13 cellular contexts compared by ENCODE assay signal in genomic region chr13:28597641-28598040, GRCh38.
"Had no signal": no experiment of that assay in that cellular context is flagged by ENCODE, and none has a peak within 500 bp of the region (broad histone marks: within the 10 kb centered on the region; RNA-seq: fewer than 3 reads in every experiment).

No MANE protein-coding gene starts in this region.

- H3K4me1 ChIP-seq: stomach had no signal

- DNase-seq: activated CD4-positive, alpha-beta memory T cell treated with anti-CD3 and anti-CD28 coated beads for 36 hours; activated T-cell treated with anti-CD3 and anti-CD28 coated beads, Interleukin-2, amount 50 U/mL, for 48 hours; caudate nucleus; effector CD8-positive, alpha-beta T cell; islet precursor cell; mesendoderm; stimulated activated CD4-positive, alpha-beta T cell treated with anti-CD3 and anti-CD28 coated beads, Interleukin-4, amount 100 ng/mL, for 4 hours; stomach; T-cell; T1000 had no signal

- ATAC-seq: left lobe of liver, T-cell had no signal

- H3K4me3 ChIP-seq: coronary artery, stomach had no signal

- H3K27ac ChIP-seq: coronary artery, stomach, VCaP had no signal

- H3K27me3 ChIP-seq: stomach had no signal

- H3K36me3 ChIP-seq: stomach had no signal
